Comparison of ENCODE assay signal across 18 cellular contexts in the genomic region with DNA sequence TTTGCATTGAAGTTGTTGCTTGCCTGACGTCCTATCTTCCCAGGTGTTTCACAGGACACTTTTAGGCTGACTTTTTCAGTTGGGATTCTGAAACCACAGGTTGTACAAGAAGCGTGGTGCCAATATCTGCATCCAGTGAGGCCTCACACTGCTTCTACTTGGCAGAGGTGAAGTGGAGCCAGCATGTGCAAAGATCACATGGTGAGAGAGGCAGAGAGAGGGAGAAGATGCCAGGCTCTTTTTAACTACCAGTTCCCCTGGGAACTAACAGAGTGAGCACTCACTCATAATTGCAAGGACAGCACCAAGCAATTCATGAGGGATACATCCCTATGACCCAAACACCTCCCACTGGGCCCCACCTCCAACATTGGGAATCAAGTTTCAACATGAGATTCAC. TPM values are rescaled to one million over a fixed set of nuclear protein-coding genes. Genes with fewer than 3 reads are reported as not detected.
DNase-seq lines count a peak whose midpoint lies in the region; ATAC-seq, FAIRE-seq and TF ChIP-seq lines count a peak whose summit lies in the region.
"Had no signal": no experiment of that assay in that cellular context is flagged by ENCODE, and none has a peak within 500 bp of the region (broad histone marks: within the 10 kb centered on the region; RNA-seq: fewer than 3 reads in every experiment).

No MANE protein-coding gene starts in this region.

- H2BK12ac ChIP-seq in mesenchymal stem cell (ENCODE audit: low read length in 2 of 2): no peak overlapping the region

- H3K27ac ChIP-seq in HEK293 (ENCODE audit: extremely low read depth, low read depth, low read length): no peak overlapping the region
- no peak overlapping the region for H3K27ac ChIP-seq in mesenchymal stem cell (ENCODE audit: low read length, poor library complexity, severe bottlenecking)
- no peak overlapping the region for H3K27ac ChIP-seq in pancreas
- H3K27ac ChIP-seq: C4-2B had no signal

- H2BK120ac ChIP-seq in mesenchymal stem cell (ENCODE audit: low read depth, low read length): no peak overlapping the region

- ATAC-seq in HG02981 (IDR thresholded peaks at IDR 0.05; ENCODE audit: unreplicated experiment): no peak
- no peak for ATAC-seq in pancreas

- intact Hi-C loops in pancreas (cut with DNase I): no loop called here

- no peak overlapping the region for H3K23ac ChIP-seq in mesenchymal stem cell (ENCODE audit: low read length in 2 of 2)

- DNase-seq in NCI-H510A treated with DMSO at 0.1 percent for 48 hours (lab: John Stamatoyannopoulos, UW) (peak; percentile 6), NCI-H510A (lab: John Stamatoyannopoulos, UW) (no peak), NCI-H2171 treated with DMSO at 0.1 percent for 48 hours (lab: John Stamatoyannopoulos, UW) (peak; percentile 76), mesenchymal stem cell (no peak), pancreas (no peak), ecto neural progenitor cell (ENCODE audit: low spot score) (no peak)
- DNase-seq: BE2C; CD4-positive, alpha-beta memory T cell; DND-41; GDM1; H9 had no signal

- H3K79me1 ChIP-seq in mesenchymal stem cell (replicated peaks; ENCODE audit: low read length, poor library complexity, severe bottlenecking): no peaks in the 10 kb centered on the region

- H3K4me2 ChIP-seq in mesenchymal stem cell (ENCODE audit: low read length, poor library complexity, severe bottlenecking): no peak overlapping the region

- H2BK5ac ChIP-seq in mesenchymal stem cell (ENCODE audit: low read depth, low read length, poor library complexity, severe bottlenecking): no peak overlapping the region

- H3K9me3 ChIP-seq in HEK293 (ENCODE audit: control insufficient read depth, insufficient read depth, low read depth, low read length) (no peaks in the 10 kb centered on the region), mesenchymal stem cell (ENCODE audit: control insufficient read depth, low read length) (no peaks in the 10 kb centered on the region), pancreas (no peaks in the 10 kb centered on the region)
- H3K9me3 ChIP-seq: BE2C had no signal

- H3K4me3 ChIP-seq in HEK293 (ENCODE audit: low read depth, low read length): no peak overlapping the region
- no peak overlapping the region for H3K4me3 ChIP-seq in mesenchymal stem cell (ENCODE audit: insufficient read depth in 1 of 2, low read depth in 1 of 2, low read length in 2 of 2)
- H3K4me3 ChIP-seq in pancreas: no peak overlapping the region

- no peak for TF ChIP-seq CTCF in HEK293 (tag by site-specific recombination; IDR thresholded peaks at IDR 0.05)
- TF ChIP-seq CTCF in pancreas (IDR thresholded peaks at IDR 0.05): no peak

- no peaks in the 10 kb centered on the region for H3K27me3 ChIP-seq in mesenchymal stem cell (ENCODE audit: control insufficient read depth in 1 of 2, insufficient read depth in 1 of 2, low read length in 2 of 2)
- no peaks in the 10 kb centered on the region for H3K27me3 ChIP-seq in pancreas
- H3K27me3 ChIP-seq: BE2C had no signal

- CTCF ChIA-PET in HEK293 (lab: Yijun Ruan, JAX): no interaction called here

- no peaks in the 10 kb centered on the region for H3K36me3 ChIP-seq in HEK293 (ENCODE audit: control insufficient read depth in 2 of 2, insufficient read depth in 1 of 2, low read length in 2 of 2)
- H3K36me3 ChIP-seq in mesenchymal stem cell (ENCODE audit: control insufficient read depth in 1 of 2, insufficient read depth in 2 of 2, low read depth in 1 of 2, low read length in 2 of 2): peaks cover 0 to 32% of the 10 kb centered on the region in 2 experiments
- H3K36me3 ChIP-seq in pancreas: peaks cover 0 to 16% (median 0%) of the 10 kb centered on the region in 3 donors
- H3K36me3 ChIP-seq: BE2C had no signal

- no peak overlapping the region for H2BK15ac ChIP-seq in mesenchymal stem cell (ENCODE audit: low read depth, poor library complexity, severe bottlenecking)

- no peak overlapping the region for H3K18ac ChIP-seq in mesenchymal stem cell (ENCODE audit: low read depth in 1 of 2, low read length in 2 of 2)

- POLR2A ChIA-PET in HEK293 (lab: Yijun Ruan, JAX): no interaction called here

- H3K4ac ChIP-seq in mesenchymal stem cell (ENCODE audit: low read depth in 1 of 2, low read length in 2 of 2): no peak overlapping the region

- 85% methylated on average over 2 of the region's 2 CpGs for WGBS in mesenchymal stem cell
- WGBS in pancreas, 2 donors: 83 to 84% methylated on average over 2 of the region's 2 CpGs

- peak overlapping the region; percentile 27 for H2AFZ ChIP-seq in mesenchymal stem cell (ENCODE audit: low read depth, low read length)

- H3K14ac ChIP-seq in mesenchymal stem cell (ENCODE audit: low read length in 2 of 2): peak overlapping the region in 1 of 2 experiments; percentile 60

- H3K4me1 ChIP-seq in HEK293 (ENCODE audit: control insufficient read depth, insufficient read depth, low read length) (no peaks in the 10 kb centered on the region), mesenchymal stem cell (ENCODE audit: control insufficient read depth, insufficient read depth, low read depth, low read length) (no peaks in the 10 kb centered on the region), pancreas (peaks cover 0 to 4% (median 2%) of the 10 kb centered on the region in 3 donors)
- H3K4me1 ChIP-seq: BE2C had no signal

- no peak overlapping the region for H3K9ac ChIP-seq in mesenchymal stem cell (ENCODE audit: low read length)

- H4K91ac ChIP-seq in mesenchymal stem cell (ENCODE audit: low read length): no peak overlapping the region

- H4K8ac ChIP-seq in mesenchymal stem cell (ENCODE audit: low read length): no peak overlapping the region

- H2AK5ac ChIP-seq in mesenchymal stem cell (ENCODE audit: low read length, severe bottlenecking): no peak overlapping the region

- no peak for FAIRE-seq in pancreas (lab: Jason Lieb, UNC)
- FAIRE-seq: A204.1, GM12892, GM19239 had no signal

TF ChIP-seq in HEK293, 187 proteins besides CTCF, POLR2A, EP300 and RAD21:
- 0 out of 2 replicates have a peak, but pooled peaks have one; percentile 22 for TF ChIP-seq ZIC2 (tag by site-specific recombination; IDR thresholded peaks at IDR 0.05)
- TF ChIP-seq SP2 (tag by site-specific recombination; IDR thresholded peaks at IDR 0.05): no peak
- TF ChIP-seq HOXA7 (CRISPR knock-in tag; IDR thresholded peaks at IDR 0.05; ENCODE audit: borderline replicate concordance): no peak
- TF ChIP-seq ZNF549 (tag by site-specific recombination; IDR thresholded peaks at IDR 0.05): no peak
- no peak for TF ChIP-seq ZNF138 (tag by site-specific recombination; IDR thresholded peaks at IDR 0.05; ENCODE audit: borderline replicate concordance)
- TF ChIP-seq ZNF157 (tag by site-specific recombination; IDR thresholded peaks at IDR 0.05): no peak
TF ChIP-seq in HEK293: peak in this region for 1.

RNA-seq across cellular contexts. Expression of a gene that starts 5.8 kb away (rescaled TPM):
- 0.07 TPM for polyA plus RNA-seq in mesenchymal stem cell (2013, experiment 1 of 2)
- polyA plus RNA-seq in mesenchymal stem cell (2013, experiment 2 of 2): 0.11 TPM
- 10 to 100 TPM in 1 of 6 donors, 1 to 10 TPM in 4, under 1 TPM in 1; 0.85 to 11.0 (median 4.4) TPM for total RNA-seq in pancreas
- polyA plus RNA-seq in pancreas: 1 to 10 TPM; 3.5 TPM
- total RNA-seq: H9, HT1080 had no signal
- polyA plus RNA-seq: CD4-positive, alpha-beta memory T cell had no signal

Comparison
In these comparisons a context has a peak if more than half of its experiments do, and no peak if none do; other contexts are left out.
1. DNase-seq: peak in NCI-H510A treated with DMSO at 0.1 percent for 48 hours (single experiment) and NCI-H2171 treated with DMSO at 0.1 percent for 48 hours (single experiment); none in NCI-H510A (single experiment), mesenchymal stem cell (single experiment), pancreas (0 of 6) and ecto neural progenitor cell (single experiment).